Comparison of ENCODE assay signal across 24 cellular contexts in the genomic region with DNA sequence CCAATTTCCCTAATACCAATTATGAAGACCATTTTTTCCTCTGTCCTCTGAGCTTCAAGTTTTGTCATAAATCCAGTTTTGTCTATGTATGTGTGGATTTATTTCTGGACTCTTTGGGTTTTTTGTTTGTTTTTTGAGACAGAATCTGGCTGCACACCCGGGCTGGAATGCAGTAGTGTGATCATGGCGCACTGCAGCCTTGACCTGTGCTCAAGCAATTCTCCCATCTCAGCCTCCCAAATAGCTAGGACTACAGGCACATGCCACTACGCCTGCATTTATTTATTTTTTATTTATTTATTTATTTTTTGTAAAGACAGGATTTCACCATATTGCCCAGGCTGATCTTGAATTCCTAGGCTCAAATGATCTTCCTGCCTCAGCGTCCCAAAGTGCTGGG. TPM values are rescaled to one million over a fixed set of nuclear protein-coding genes. Genes with fewer than 3 reads are reported as not detected.
DNase-seq lines count a peak whose midpoint lies in the region; ATAC-seq, FAIRE-seq and TF ChIP-seq lines count a peak whose summit lies in the region.
"Had no signal": no experiment of that assay in that cellular context is flagged by ENCODE, and none has a peak within 500 bp of the region (broad histone marks: within the 10 kb centered on the region; RNA-seq: fewer than 3 reads in every experiment).

No MANE protein-coding gene starts in this region.

- H3K9ac ChIP-seq in IMR-90 (ENCODE audit: low read depth, low read length) (no peak overlapping the region), HepG2 (ENCODE audit: insufficient read depth, low read depth, low read length) (no peak overlapping the region)
- H3K9ac ChIP-seq: BLaER1 treated with 17β-estradiol and CSF1 and Interleukin-3, amounts not matched to agents 10 nM and 100 nM; GM23248 had no signal

- H3K4me1 ChIP-seq in IMR-90 (ENCODE audit: control insufficient read depth, insufficient read depth, low read length) (no peaks in the 10 kb centered on the region), HepG2 (ENCODE audit: insufficient read depth, low read length) (peaks cover 64% of the 10 kb centered on the region), ovary (ENCODE audit: insufficient read depth) (peaks cover 3% of the 10 kb centered on the region)
- H3K4me1 ChIP-seq: BE2C had no signal

- intact Hi-C loops in IMR-90 (cut with micrococcal nuclease) (loop anchor here (10.0 kb wide), 2 partner anchors 246 to 576 kb away; a partner anchor contains a TSS), HepG2 (cut with micrococcal nuclease; ENCODE audit: unreplicated experiment) (no loop called here), ovary (cut with DNase I) (loop anchor here in 3 of 4 donors (5.0 to 10.0 kb wide), 4 partner anchors 146 to 603 kb away; no protein-coding TSS in a partner anchor)

- H2AK5ac ChIP-seq in IMR-90 (ENCODE audit: low read depth, low read length) = no peak overlapping the region

- no TSS peak for BruUV-seq in IMR-90 (replicated peaks; lab: Mats Ljungman, UMichigan)
- no TSS peak for BruUV-seq in HepG2 (replicated peaks; lab: Mats Ljungman, UMichigan)

- no peak overlapping the region for H3K18ac ChIP-seq in IMR-90 (ENCODE audit: low read depth, low read length)

- in situ Hi-C loops in IMR-90 (cut with MboI; ENCODE audit: low sequenced_read_pairs) (loop anchor here (5.0 to 10.0 kb wide), 2 partner anchors 146 to 448 kb away; no protein-coding TSS in a partner anchor), HepG2 (cut with HindIII; ENCODE audit: extremely low pct_ligation_motif_present, low pct_unique_long_range_greater_than_20kb) (loop anchor here (5.0 to 10.0 kb wide), 2 partner anchors 336 to 448 kb away; no protein-coding TSS in a partner anchor)

- H2AFZ ChIP-seq in IMR-90 (replicated peaks; ENCODE audit: low read length, poor library complexity) = no peak overlapping the region
- H2AFZ ChIP-seq in HepG2 (ENCODE audit: low read length) = no peak overlapping the region

- POLR2A ChIA-PET in IMR-90 (lab: Charles Lee; ENCODE audit: unreplicated experiment) (interaction anchor here (0.6 kb wide), 1 partner anchor 112 kb away, joined by 7 read pairs; no protein-coding TSS in a partner anchor), HepG2 (lab: Yijun Ruan, JAX) (interaction anchor here (0.6 to 1.2 kb wide), 2 partner anchors 17 to 25 kb away, joined by 4 to 8 read pairs; no protein-coding TSS in a partner anchor)

- H3K56ac ChIP-seq in IMR-90 (ENCODE audit: extremely low read depth, insufficient read depth, low read length) = no peak overlapping the region

- H3K79me2 ChIP-seq in HepG2 (ENCODE audit: insufficient read depth, low read length) = no peaks in the 10 kb centered on the region

- H4K8ac ChIP-seq in IMR-90 (ENCODE audit: low read depth in 2 of 2, low read length in 2 of 2) = no peak overlapping the region

- dilution Hi-C loops in IMR-90 (cut with HindIII; ENCODE audit: low sequenced_read_pairs, unreplicated experiment) = no loop called here

- TF ChIP-seq RAD21 in IMR-90 (IDR thresholded peaks at IDR 0.05; ENCODE audit: low read length) (no peak), HepG2 (CRISPR knock-in tag; IDR thresholded peaks at IDR 0.05) (no peak)

- no peak overlapping the region for H2BK20ac ChIP-seq in IMR-90 (ENCODE audit: low read depth, low read length)

- DNase-seq in IMR-90 (no peak), HepG2 (ENCODE audit: low spot score) (peak; percentile 31), ovary (peak; percentile 27 to 63 (median 35)), SKM-1 treated with dmso at 0.1 percent for 144 hours (lab: John Stamatoyannopoulos, UW; ENCODE audit: unreplicated experiment) (no peak), SIG-M5 treated with dmso at 0.1 percent for 504 hours (lab: John Stamatoyannopoulos, UW; ENCODE audit: unreplicated experiment) (no peak)
- DNase-seq in effector CD4-positive, alpha-beta T cell = no peak
- DNase-seq: ACHN; AML-193; CD4-positive, alpha-beta T cell; CD8-positive, alpha-beta memory T cell; DMS 273 treated with DMSO at 0.1 percent for 48 hours; DMS79; EL; GDM1; H7; HCEC 1CT had no signal

- H3K23ac ChIP-seq in IMR-90 (ENCODE audit: low read depth, low read length) = no peak overlapping the region

- no peak for FAIRE-seq in HepG2 (lab: Jason Lieb, UNC)
- FAIRE-seq: A549, D721Med, GM12891, GM18507 had no signal

- TF ChIP-seq EP300 in HepG2 (IDR thresholded peaks at IDR 0.05; ENCODE audit: low read depth in 2 of 2, low read length in 2 of 2) (no peak), HepG2 (CRISPR knock-in tag; IDR thresholded peaks at IDR 0.05; ENCODE audit: borderline replicate concordance) (no peak), ovary (IDR thresholded peaks at IDR 0.05) (no peak)

- no peak overlapping the region for H3K4ac ChIP-seq in IMR-90 (ENCODE audit: low read depth, low read length)

- H4K91ac ChIP-seq in IMR-90 (ENCODE audit: insufficient read depth, low read depth, low read length) = no peak overlapping the region

- CTCF ChIA-PET in IMR-90 (lab: Yijun Ruan, JAX) = interaction anchor here (1.1 to 2.5 kb wide), 2 partner anchors 10 to 447 kb away, joined by 4 to 14 read pairs; no protein-coding TSS in a partner anchor
- CTCF ChIA-PET in HepG2 (lab: Yijun Ruan, JAX; ENCODE audit: low intra/inter-chr PET ratio, low total read pairs) = no interaction called here

- no peak for TF ChIP-seq CTCF in IMR-90 (conservative IDR thresholded peaks at IDR 0.05; ENCODE audit: low read depth, low read length)
- TF ChIP-seq CTCF in HepG2 (CRISPR knock-in tag; IDR thresholded peaks at IDR 0.05) = no peak
- no peak for TF ChIP-seq CTCF in ovary (IDR thresholded peaks at IDR 0.05)

- H4K20me1 ChIP-seq in IMR-90 (ENCODE audit: insufficient read depth, low read length) = no peaks in the 10 kb centered on the region
- no peaks in the 10 kb centered on the region for H4K20me1 ChIP-seq in HepG2 (ENCODE audit: insufficient read depth, low read length)
- H4K20me1 ChIP-seq: BLaER1 treated with 17β-estradiol and CSF1 and Interleukin-3, amounts not matched to agents 10 nM and 100 nM had no signal

- H4K5ac ChIP-seq in IMR-90 (ENCODE audit: low read depth, low read length) = no peak overlapping the region

- H2BK15ac ChIP-seq in IMR-90 (ENCODE audit: low read depth, low read length) = no peak overlapping the region

- no CpG with 5 or more reads among the region's 4 CpGs for WGBS in IMR-90 (ENCODE audit: extremely low coverage in 2 of 2, insufficient read length in 1 of 2), 2 experiments
- 3% methylated on average over 4 of the region's 4 CpGs for WGBS in HepG2 (ENCODE audit: low lambda C conversion rate)
- WGBS in ovary, 3 donors = 16 to 25% (median 16%) methylated on average over 4 of the region's 4 CpGs

- H2BK120ac ChIP-seq in IMR-90 (ENCODE audit: low read depth, low read length) = no peak overlapping the region

- no peak overlapping the region for H2AK9ac ChIP-seq in IMR-90 (replicated peaks; ENCODE audit: low read depth, low read length, poor library complexity)

- H3K14ac ChIP-seq in IMR-90 (replicated peaks; ENCODE audit: low read depth, low read length) = no peak overlapping the region

- H3K27ac ChIP-seq in IMR-90 (ENCODE audit: insufficient read depth, low read length) = no peak overlapping the region
- no peak overlapping the region for H3K27ac ChIP-seq in HepG2 (ENCODE audit: extremely low read length, insufficient read depth, low read length)
- H3K27ac ChIP-seq in ovary = no peak overlapping the region
- H3K27ac ChIP-seq: BLaER1 treated with 17β-estradiol and CSF1 and Interleukin-3, amounts not matched to agents 10 nM and 100 nM; GM23248 had no signal

- H3K79me1 ChIP-seq in IMR-90 (ENCODE audit: low read depth in 1 of 2, low read length in 2 of 2) = no peaks in the 10 kb centered on the region

- no peak for TF ChIP-seq POLR2A in IMR-90 (IDR thresholded peaks at IDR 0.05; ENCODE audit: low read depth, low read length)
- TF ChIP-seq POLR2A in HepG2 (IDR thresholded peaks at IDR 0.05; ENCODE audit: insufficient read depth in 1 of 2, low read depth in 2 of 2, low read length in 2 of 2) = no peak
- no peak for TF ChIP-seq POLR2A in ovary (IDR thresholded peaks at IDR 0.05)

- 0 out of 2 replicates have a peak, but pooled peaks have one; percentile 8 for ATAC-seq in IMR-90 (ENCODE audit: low read depth)
- no peak for ATAC-seq in HepG2
- no peak for ATAC-seq in GM21529 (IDR thresholded peaks at IDR 0.05; ENCODE audit: unreplicated experiment)

- H3K4me3 ChIP-seq in IMR-90 (ENCODE audit: insufficient read depth, low read depth, low read length) (no peak overlapping the region), HepG2 (replicated peaks in 1 of 3; ENCODE audit: insufficient read depth in 1 of 3, low read depth in 2 of 3, low read length in 3 of 3) (no peak overlapping the region), ovary (no peak overlapping the region)
- H3K4me3 ChIP-seq: A549; BLaER1 treated with 17β-estradiol and CSF1 and Interleukin-3, amounts not matched to agents 10 nM and 100 nM; GM23248 had no signal

- H3K9me3 ChIP-seq in IMR-90 (ENCODE audit: control insufficient read depth, insufficient read depth, low read length) = no peaks in the 10 kb centered on the region
- H3K9me3 ChIP-seq in HepG2 (ENCODE audit: low read length) = no peaks in the 10 kb centered on the region
- no peaks in the 10 kb centered on the region for H3K9me3 ChIP-seq in ovary
- H3K9me3 ChIP-seq: A549; BE2C; BLaER1 treated with 17β-estradiol and CSF1 and Interleukin-3, amounts not matched to agents 10 nM and 100 nM had no signal

- H3K9me1 ChIP-seq in IMR-90 (ENCODE audit: insufficient read depth, low read length) = no peaks in the 10 kb centered on the region

- no peaks in the 10 kb centered on the region for H3K36me3 ChIP-seq in IMR-90 (ENCODE audit: control insufficient read depth, insufficient read depth, low read length)
- no peaks in the 10 kb centered on the region for H3K36me3 ChIP-seq in HepG2 (replicated peaks in 1 of 2; ENCODE audit: control insufficient read depth in 1 of 2, insufficient read depth in 2 of 2, low read length in 2 of 2)
- H3K36me3 ChIP-seq in ovary = no peaks in the 10 kb centered on the region
- H3K36me3 ChIP-seq: BE2C; BLaER1 treated with 17β-estradiol and CSF1 and Interleukin-3, amounts not matched to agents 10 nM and 100 nM had no signal

- no peak overlapping the region for H2BK5ac ChIP-seq in IMR-90 (ENCODE audit: low read depth, low read length, poor library complexity, severe bottlenecking)

- H3K27me3 ChIP-seq in IMR-90 (ENCODE audit: control insufficient read depth, insufficient read depth, low read length) (peaks cover 19% of the 10 kb centered on the region), HepG2 (ENCODE audit: control insufficient read depth in 1 of 2, insufficient read depth in 2 of 2, low read length in 2 of 2) (peaks cover 0 to 2% of the 10 kb centered on the region in 2 experiments; a peak in 3 of 5 replicates), ovary (no peaks in the 10 kb centered on the region)
- H3K27me3 ChIP-seq: BE2C; BLaER1 treated with 17β-estradiol and CSF1 and Interleukin-3, amounts not matched to agents 10 nM and 100 nM had no signal

- H3K4me2 ChIP-seq in IMR-90 (ENCODE audit: low read depth, low read length) (no peak overlapping the region), HepG2 (ENCODE audit: low read depth, low read length) (peak overlapping the region; percentile 64)

RNA-seq across cellular contexts. Expression of a gene that starts 45.3 kb away (rescaled TPM):
- 116 and 148 TPM in 2 replicates for total RNA-seq in IMR-90 (2012; rRNA removed)
- polyA plus RNA-seq in IMR-90 (2012; rRNA removed) = 73.1 and 74.1 TPM in 2 replicates
- polyA plus RNA-seq in IMR-90 (2012; cell fraction: cytosol; rRNA removed) = 52.0 and 62.7 TPM in 2 replicates
- polyA plus RNA-seq in IMR-90 (2012; cell fraction: nucleus; rRNA removed; ENCODE audit: low replicate concordance) = 32.2 and 40.3 TPM in 2 replicates
- 122 and 176 TPM in 2 replicates for total RNA-seq in HepG2 (2016; rRNA removed; fragmentation: Illumina TruSeq; extraction: Trizol)
- 1,005 and 1,074 TPM in 2 replicates for total RNA-seq in HepG2 (2016; cell fraction: cytosol; rRNA removed; fragmentation: Illumina TruSeq; extraction: Trizol; ENCODE audit: low read depth)
- 110 and 173 TPM in 2 replicates for total RNA-seq in HepG2 (2016; cell fraction: insoluble cytoplasmic fraction; rRNA removed; fragmentation: Illumina TruSeq; extraction: Trizol)
- total RNA-seq in HepG2 (2016; cell fraction: membrane; rRNA removed; fragmentation: Illumina TruSeq; extraction: Trizol) = 817 and 824 TPM in 2 replicates
- 71.9 and 77.8 TPM in 2 replicates for total RNA-seq in HepG2 (2016; cell fraction: nucleus; rRNA removed; fragmentation: Illumina TruSeq; extraction: Trizol)
- polyA plus RNA-seq in HepG2 (2011; rRNA removed) = 36.0 and 42.1 TPM in 2 replicates
- polyA plus RNA-seq in HepG2 (2011; cell fraction: cytosol; rRNA removed) = 36.5 and 39.7 TPM in 2 replicates
- polyA plus RNA-seq in HepG2 (2011; cell fraction: nucleus; rRNA removed) = 30.0 and 32.8 TPM in 2 replicates
- 67.4 and 79.3 TPM in 2 replicates for polyA plus RNA-seq in HepG2 (2012)
- 1,318 and 1,338 TPM in 2 replicates for polyA plus RNA-seq in HepG2 (2016; cell fraction: cytosol; fragmentation: Illumina TruSeq; extraction: Trizol; ENCODE audit: low read depth)
- 121 and 126 TPM in 2 replicates for polyA plus RNA-seq in HepG2 (2016; cell fraction: insoluble cytoplasmic fraction; fragmentation: Illumina TruSeq; extraction: Trizol; ENCODE audit: low read depth)
- polyA plus RNA-seq in HepG2 (2016; cell fraction: membrane; fragmentation: Illumina TruSeq; extraction: Trizol; ENCODE audit: low read depth) = 873 and 884 TPM in 2 replicates
- polyA plus RNA-seq in HepG2 (2016; cell fraction: nucleus; fragmentation: Illumina TruSeq; extraction: Trizol; ENCODE audit: insufficient read depth, low read depth) = 118 and 129 TPM in 2 replicates
- polyA minus RNA-seq in HepG2 (2011; rRNA and poly(A)+ RNA removed; ENCODE audit: low replicate concordance) = 25.1 and 47.9 TPM in 2 replicates
- polyA minus RNA-seq in HepG2 (2011; cell fraction: cytosol; rRNA and poly(A)+ RNA removed) = 16.9 and 22.6 TPM in 2 replicates
- polyA minus RNA-seq in HepG2 (2011; cell fraction: nucleus; rRNA and poly(A)+ RNA removed) = 16.4 and 20.8 TPM in 2 replicates
- total RNA-seq in ovary = 10 to 100 TPM; 41.0 to 70.0 (median 46.9) TPM
- polyA plus RNA-seq in ovary = 10 to 100 TPM; 46.5 to 87.6 TPM

Comparison
In these comparisons a context has a peak if more than half of its experiments do, and no peak if none do; other contexts are left out.
1. DNase-seq: peak in HepG2 (single experiment) and ovary (5 of 5); none in IMR-90 (single experiment), effector CD4-positive, alpha-beta T cell (single experiment), SKM-1 treated with dmso at 0.1 percent for 144 hours (single experiment) and SIG-M5 treated with dmso at 0.1 percent for 504 hours (single experiment).